In genomic region chr1:189121941-189122340, GRCh38 we compare ENCODE assay signal across 19 cellular contexts.
DNase-seq lines count a peak whose midpoint lies in the region.
"Had no signal": no experiment of that assay in that cellular context is flagged by ENCODE, and none has a peak within 500 bp of the region (broad histone marks: within the 10 kb centered on the region; RNA-seq: fewer than 3 reads in every experiment).

No MANE protein-coding gene starts in this region.

- no peak overlapping the region for H2BK5ac ChIP-seq in trophoblast cell (ENCODE audit: low read depth, low read length, poor library complexity)

- H3K4me1 ChIP-seq in trophoblast cell (ENCODE audit: control insufficient read depth in 1 of 2, insufficient read depth in 2 of 2, low read length in 2 of 2): no peaks in the 10 kb centered on the region
- H3K4me1 ChIP-seq: BLaER1 had no signal

- H3K79me1 ChIP-seq in trophoblast cell (ENCODE audit: low read length): no peaks in the 10 kb centered on the region

- H3K36me3 ChIP-seq in SK-N-MC (ENCODE audit: insufficient read depth, low read length): no peaks in the 10 kb centered on the region
- H3K36me3 ChIP-seq in trophoblast cell (ENCODE audit: control insufficient read depth in 1 of 2, insufficient read depth in 2 of 2, low read length in 2 of 2): no peaks in the 10 kb centered on the region
- H3K36me3 ChIP-seq: BLaER1 had no signal

- CTCF ChIA-PET in activated naive CD4-positive, alpha-beta T cell treated with anti-CD3 and anti-CD28 coated beads for 36 hours (lab: Charles Lee): no interaction called here

- no peak overlapping the region for H2AK5ac ChIP-seq in trophoblast cell (ENCODE audit: low read length)

- H3K27me3 Mint-ChIP-seq in activated naive CD4-positive, alpha-beta T cell treated with anti-CD3 and anti-CD28 coated beads for 36 hours (ENCODE audit: low read depth): no peaks in the 10 kb centered on the region
- H3K27me3 Mint-ChIP-seq: B cell; CD4-positive, CD25-positive, alpha-beta regulatory T cell; CD8-positive, alpha-beta memory T cell had no signal

- peak overlapping the region; percentile 42; the same call in 1 of the 2 replicates for H3K4me3 ChIP-seq in SK-N-MC
- no peak overlapping the region for H3K4me3 ChIP-seq in trophoblast cell (ENCODE audit: low read depth, low read length)
- H3K4me3 ChIP-seq: BLaER1, GM12878, GM23338 had no signal

- no peak overlapping the region for H3K23ac ChIP-seq in trophoblast cell (ENCODE audit: low read length)

- no peak overlapping the region for H3K9ac ChIP-seq in SK-N-MC (ENCODE audit: insufficient read length)
- no peak overlapping the region for H3K9ac ChIP-seq in trophoblast cell (ENCODE audit: low read length)
- H3K9ac ChIP-seq: BLaER1 had no signal

- no peak overlapping the region for H2BK12ac ChIP-seq in trophoblast cell (ENCODE audit: low read length)

- peak; percentile 17 for DNase-seq in EL
- peak; percentile 61 for DNase-seq in SK-N-MC (ENCODE audit: low read depth, low spot score)
- DNase-seq in amniotic stem cell (lab: John Stamatoyannopoulos, UW): peak; percentile 44
- DNase-seq in trophoblast cell: peak; percentile 10 to 63
- DNase-seq in NCI-H1092 treated with DMSO at 0.1 percent for 48 hours (lab: John Stamatoyannopoulos, UW): no peak
- no peak for DNase-seq in activated naive CD4-positive, alpha-beta T cell treated with anti-CD3 and anti-CD28 coated beads for 36 hours
- no peak for DNase-seq in NCI-H2196 (lab: John Stamatoyannopoulos, UW; ENCODE audit: unreplicated experiment)
- DNase-seq: CD4-positive, CD25-positive, alpha-beta regulatory T cell; CD8-positive, alpha-beta memory T cell; DMS 273 treated with DMSO at 0.1 percent for 48 hours; DMS79 treated with DMSO at 0.1 percent for 48 hours; GDM1; H9 had no signal

- intact Hi-C loops in activated naive CD4-positive, alpha-beta T cell treated with anti-CD3 and anti-CD28 coated beads for 36 hours (cut with micrococcal nuclease): no loop called here

- H4K91ac ChIP-seq in trophoblast cell (ENCODE audit: low read depth, low read length): no peak overlapping the region

- H3K4me3 Mint-ChIP-seq in activated naive CD4-positive, alpha-beta T cell treated with anti-CD3 and anti-CD28 coated beads for 36 hours: no peak overlapping the region
- H3K4me3 Mint-ChIP-seq: B cell; CD4-positive, CD25-positive, alpha-beta regulatory T cell; CD8-positive, alpha-beta memory T cell; GM23338; H9 had no signal

- H3K9me3 Mint-ChIP-seq in activated naive CD4-positive, alpha-beta T cell treated with anti-CD3 and anti-CD28 coated beads for 36 hours: peaks cover 8% of the 10 kb centered on the region

- no peak overlapping the region for H4K8ac ChIP-seq in trophoblast cell (ENCODE audit: low read depth, low read length)

- H3K4ac ChIP-seq in trophoblast cell (ENCODE audit: low read depth, low read length): no peak overlapping the region

- H3K14ac ChIP-seq in trophoblast cell (ENCODE audit: low read length): no peak overlapping the region

- H4K12ac ChIP-seq in trophoblast cell (ENCODE audit: low read depth, low read length): no peak overlapping the region

- H3K27ac ChIP-seq in SK-N-MC (peak overlapping the region; percentile 87), trophoblast cell (ENCODE audit: low read depth, low read length) (no peak overlapping the region)
- H3K27ac ChIP-seq: 22Rv1, BLaER1, C4-2B had no signal

- H3K9me3 ChIP-seq in SK-N-MC (ENCODE audit: low read depth, low read length) (peaks cover 3% of the 10 kb centered on the region; the same call in 1 of the 2 replicates), trophoblast cell (ENCODE audit: insufficient read depth, low read depth, low read length) (peaks cover 2% of the 10 kb centered on the region)
- H3K9me3 ChIP-seq: BLaER1 had no signal

- H2AFZ ChIP-seq in trophoblast cell (ENCODE audit: insufficient read depth, low read length, poor library complexity): no peak overlapping the region
- H2AFZ ChIP-seq: GM23338 had no signal

- no peaks in the 10 kb centered on the region for H3K36me3 Mint-ChIP-seq in activated naive CD4-positive, alpha-beta T cell treated with anti-CD3 and anti-CD28 coated beads for 36 hours (ENCODE audit: low read depth)
- H3K36me3 Mint-ChIP-seq: CD4-positive, CD25-positive, alpha-beta regulatory T cell; CD8-positive, alpha-beta memory T cell had no signal

- no peak overlapping the region for H3K18ac ChIP-seq in trophoblast cell (ENCODE audit: low read length)

- no peak overlapping the region for H3K4me2 ChIP-seq in trophoblast cell (ENCODE audit: low read length)
- H3K4me2 ChIP-seq: BLaER1, GM23338 had no signal

- H3K27me3 ChIP-seq in trophoblast cell (ENCODE audit: insufficient read depth, low read length): no peaks in the 10 kb centered on the region
- H3K27me3 ChIP-seq: BLaER1 had no signal

- no peak overlapping the region for H3K27ac Mint-ChIP-seq in activated naive CD4-positive, alpha-beta T cell treated with anti-CD3 and anti-CD28 coated beads for 36 hours
- H3K27ac Mint-ChIP-seq: B cell; CD4-positive, CD25-positive, alpha-beta regulatory T cell; CD8-positive, alpha-beta memory T cell; GM23338; H9 had no signal

- H3K79me2 ChIP-seq in trophoblast cell (ENCODE audit: control insufficient read depth, insufficient read depth, low read length, poor library complexity): no peaks in the 10 kb centered on the region

- no peak overlapping the region for H2BK120ac ChIP-seq in trophoblast cell (ENCODE audit: insufficient read depth, low read length, poor library complexity)

- no CpG with 5 or more reads among the region's 2 CpGs for WGBS in trophoblast cell (ENCODE audit: extremely low coverage, insufficient coverage, insufficient read length)

- H3K4me1 Mint-ChIP-seq in activated naive CD4-positive, alpha-beta T cell treated with anti-CD3 and anti-CD28 coated beads for 36 hours (ENCODE audit: low read depth): no peaks in the 10 kb centered on the region
- H3K4me1 Mint-ChIP-seq: B cell; CD4-positive, CD25-positive, alpha-beta regulatory T cell; CD8-positive, alpha-beta memory T cell; GM23338; H9 had no signal

Comparison
In these comparisons a context has a peak if more than half of its experiments do, and no peak if none do; other contexts are left out.
1. DNase-seq: peak in EL (single experiment), SK-N-MC (single experiment), amniotic stem cell (single experiment) and trophoblast cell (2 of 2); none in NCI-H1092 treated with DMSO at 0.1 percent for 48 hours (single experiment), activated naive CD4-positive, alpha-beta T cell treated with anti-CD3 and anti-CD28 coated beads for 36 hours (single experiment) and NCI-H2196 (single experiment).